Comparison of ENCODE assay signal across 10 cellular contexts in genomic region chr2:110679337-110679707, GRCh38. TPM values are rescaled to one million over a fixed set of nuclear protein-coding genes. Genes with fewer than 3 reads are reported as not detected.
DNase-seq lines count a peak whose midpoint lies in the region; ATAC-seq, FAIRE-seq and TF ChIP-seq lines count a peak whose summit lies in the region.
"Had no signal": no experiment of that assay in that cellular context is flagged by ENCODE, and none has a peak within 500 bp of the region (broad histone marks: within the 10 kb centered on the region; RNA-seq: fewer than 3 reads in every experiment).

No MANE protein-coding gene starts in this region.

- peaks cover 20% of the 10 kb centered on the region for H3K79me2 ChIP-seq in hepatocyte

- H3K27ac ChIP-seq in A673 (ENCODE audit: low read depth, low read length, poor library complexity, severe bottlenecking) (no peak overlapping the region), hepatocyte (peak overlapping the region; percentile 94), colonic mucosa (no peak overlapping the region)

- 41% methylated on average over 9 of the region's 9 CpGs for WGBS in hepatocyte (ENCODE audit: low lambda C conversion rate, missing lambda C conversion rate)

- BruUV-seq in A673 (replicated peaks; lab: Mats Ljungman, UMichigan) = no TSS peak

- peak overlapping the region; percentile 88 for H3K4me2 ChIP-seq in hepatocyte

- no peak overlapping the region for H3K9ac ChIP-seq in colonic mucosa (ENCODE audit: low read depth in 2 of 2, low read length in 2 of 2)

- H3K4me1 ChIP-seq in A673 (ENCODE audit: insufficient read depth, low read length, poor library complexity, severe bottlenecking) = peaks cover 18% of the 10 kb centered on the region
- H3K4me1 ChIP-seq in hepatocyte (ENCODE audit: insufficient read depth) = peaks cover 10% of the 10 kb centered on the region
- H3K4me1 ChIP-seq in colonic mucosa = no peaks in the 10 kb centered on the region

- H2AFZ ChIP-seq in hepatocyte = no peak overlapping the region

- no peaks in the 10 kb centered on the region for H3K27me3 ChIP-seq in A673 (replicated peaks; ENCODE audit: insufficient read depth, low read depth, low read length, poor library complexity)
- no peaks in the 10 kb centered on the region for H3K27me3 ChIP-seq in GM06990 (replicated peaks; ENCODE audit: control insufficient read depth, insufficient read depth, low read length)
- H3K27me3 ChIP-seq in hepatocyte = no peaks in the 10 kb centered on the region
- H3K27me3 ChIP-seq in colonic mucosa = no peaks in the 10 kb centered on the region
- H3K27me3 ChIP-seq: gastrocnemius medialis had no signal

- H3K4me3 ChIP-seq in A673 (ENCODE audit: low read depth, low read length, poor library complexity, severe bottlenecking) = peak overlapping the region; percentile 97
- no peak overlapping the region for H3K4me3 ChIP-seq in GM06990 (replicated peaks; ENCODE audit: low read depth, low read length)
- H3K4me3 ChIP-seq in hepatocyte = no peak overlapping the region
- H3K4me3 ChIP-seq in colonic mucosa = no peak overlapping the region

- DNase-seq in A673 (ENCODE audit: low spot score) (no peak), GM06990 (ENCODE audit: extremely low read depth, insufficient read length) (no peak), UCSD-AML1 (lab: John Stamatoyannopoulos, UW; ENCODE audit: unreplicated experiment) (peak; percentile 55), hepatocyte (ENCODE audit: low spot score) (peak; percentile 23), inferior parietal cortex (ENCODE audit: extremely low spot score) (no peak), frontal cortex (ENCODE audit: low spot score in 2 of 2) (no peak), colonic mucosa (no peak)
- DNase-seq: activated CD4-positive, alpha-beta T cell treated with anti-CD3 and anti-CD28 coated beads for 48 hours; gastrocnemius medialis had no signal

- no peaks in the 10 kb centered on the region for H3K9me3 ChIP-seq in A673 (ENCODE audit: low read depth, low read length, poor library complexity, severe bottlenecking)
- H3K9me3 ChIP-seq in hepatocyte (ENCODE audit: low read depth) = no peaks in the 10 kb centered on the region
- no peaks in the 10 kb centered on the region for H3K9me3 ChIP-seq in colonic mucosa
- H3K9me3 ChIP-seq: gastrocnemius medialis had no signal

- POLR2A ChIA-PET in A673 (lab: Charles Lee; ENCODE audit: low non-redundant PET) = no interaction called here

- ATAC-seq in HG03378 (IDR thresholded peaks at IDR 0.05; ENCODE audit: unreplicated experiment) = no peak

- no peaks in the 10 kb centered on the region for H4K20me1 ChIP-seq in hepatocyte (ENCODE audit: insufficient read depth, poor library complexity, severe bottlenecking)

- peaks cover 17% of the 10 kb centered on the region for H3K36me3 ChIP-seq in A673 (ENCODE audit: insufficient read depth, low read length, poor library complexity, severe bottlenecking)
- H3K36me3 ChIP-seq in GM06990 (ENCODE audit: control insufficient read depth, insufficient read depth, low read length) = peaks cover 2% of the 10 kb centered on the region; the same call in 1 of the 2 replicates
- H3K36me3 ChIP-seq in hepatocyte (replicated peaks; ENCODE audit: insufficient read depth, low read depth) = no peaks in the 10 kb centered on the region
- no peaks in the 10 kb centered on the region for H3K36me3 ChIP-seq in colonic mucosa
- H3K36me3 ChIP-seq: gastrocnemius medialis had no signal

- intact Hi-C loops in A673 (cut with micrococcal nuclease; ENCODE audit: unreplicated experiment) = loop anchor here (5.0 kb wide), 1 partner anchor 78 kb away; no protein-coding TSS in a partner anchor
- intact Hi-C loops in colonic mucosa (cut with DNase I) = no loop called here

- no peak for TF ChIP-seq CTCF in A673 (conservative IDR thresholded peaks at IDR 0.05; ENCODE audit: low read depth, low read length)
- TF ChIP-seq CTCF in GM06990 (IDR thresholded peaks at IDR 0.05; ENCODE audit: insufficient read depth, low read length, poor library complexity, severe bottlenecking) = peak; percentile 15
- no peak for TF ChIP-seq CTCF in hepatocyte (IDR thresholded peaks at IDR 0.05; ENCODE audit: poor library complexity)
- no peak for TF ChIP-seq CTCF in colonic mucosa (IDR thresholded peaks at IDR 0.05)

- CTCF ChIA-PET in A673 (lab: Charles Lee) = no interaction called here

- no peak for FAIRE-seq in frontal cortex (lab: Jason Lieb, UNC)

- H3K9me2 ChIP-seq in hepatocyte (replicated peaks; ENCODE audit: insufficient read depth) = no peaks in the 10 kb centered on the region

RNA-seq across cellular contexts. Expression of gene BUB1, which starts 1.5 kb away (rescaled TPM):
- total RNA-seq in A673 (2021) = 98.0 and 108 TPM in 2 replicates
- 9.4 and 12.4 TPM in 2 replicates for total RNA-seq in hepatocyte
- polyA plus RNA-seq in hepatocyte = 5.8 and 6.9 TPM in 2 replicates
- total RNA-seq in frontal cortex = 6.9 TPM
- 10 to 100 TPM; 14.7 to 47.3 TPM for total RNA-seq in colonic mucosa

RNA-seq across cellular contexts. Expression of gene ACOXL, which starts 53.1 kb away (rescaled TPM):
- total RNA-seq in A673 (2021) = 0.13 TPM in 1 of 2 replicates, not detected in the other
- total RNA-seq in hepatocyte = 0.23 and 0.36 TPM in 2 replicates
- polyA plus RNA-seq in hepatocyte = 0.57 and 1.1 TPM in 2 replicates
- total RNA-seq in frontal cortex = not detected
- under 1 TPM; 0.32 to 0.82 TPM for total RNA-seq in colonic mucosa
- total RNA-seq: gastrocnemius medialis had no signal

Comparison
In these comparisons a context has a peak if more than half of its experiments do, and no peak if none do; other contexts are left out.
1. DNase-seq: peak in UCSD-AML1 (single experiment) and hepatocyte (single experiment); none in A673 (single experiment), GM06990 (single experiment), inferior parietal cortex (single experiment), frontal cortex (0 of 2) and colonic mucosa (single experiment).